ENCODE assay signal across 8 cellular contexts in genomic region chr1:2414297-2414958, GRCh38. TPM values are rescaled to one million over a fixed set of nuclear protein-coding genes. Genes with fewer than 3 reads are reported as not detected.
DNase-seq lines count a peak whose midpoint lies in the region; ATAC-seq and TF ChIP-seq lines count a peak whose summit lies in the region.

No MANE protein-coding gene starts in this region.

- peak; percentile 92 for TF ChIP-seq CTCF in lower lobe of right lung (IDR thresholded peaks at IDR 0.05)

- DNase-seq in AG20443 (ENCODE audit: low spot score) (peak; percentile 89), H7 (peak; percentile 98), NCI-H748 (lab: John Stamatoyannopoulos, UW; ENCODE audit: unreplicated experiment) (peak; percentile 53), lower lobe of right lung (peak; percentile 83)
- peak; percentile 84 to 88 for DNase-seq in activated CD4-positive, alpha-beta T cell treated with anti-CD3 and anti-CD28 coated beads, Interleukin-2, amount 50 U/mL, for 48 hours
- peak; percentile 68 for DNase-seq in stimulated activated CD8-positive, alpha-beta memory T cell treated with anti-CD3 and anti-CD28 coated beads, Interleukin-12 subunit alpha, Interleukin-12 subunit beta, amount 100 ng/mL, for 1 hour (ENCODE audit: low read depth)

- H3K9ac ChIP-seq in duodenal mucosa (ENCODE audit: low read depth in 1 of 2, low read length in 2 of 2) = peak overlapping the region; percentile 69 to 81

- peaks cover 1% of the 10 kb centered on the region; the same call in 1 of the 2 replicates for H3K36me3 ChIP-seq in H7 (replicated peaks; ENCODE audit: control insufficient read depth, insufficient read depth, low read length)
- H3K36me3 ChIP-seq in duodenal mucosa (ENCODE audit: control insufficient read depth in 1 of 2, insufficient read depth in 2 of 2, low read length in 2 of 2) = no peaks in the 10 kb centered on the region
- no peaks in the 10 kb centered on the region for H3K36me3 ChIP-seq in lower lobe of right lung

- intact Hi-C loops in lower lobe of right lung (cut with DNase I) = no loop called here

- H3K4me1 ChIP-seq in duodenal mucosa (ENCODE audit: control insufficient read depth in 1 of 2, insufficient read depth in 2 of 2, low read length in 2 of 2) = peaks cover 27 to 36% of the 10 kb centered on the region in 2 donors
- peaks cover 32% of the 10 kb centered on the region for H3K4me1 ChIP-seq in lower lobe of right lung

- H3K4me3 ChIP-seq in H7 (ENCODE audit: insufficient read depth, low read depth, low read length) = peak overlapping the region; percentile 96
- H3K4me3 ChIP-seq in duodenal mucosa (ENCODE audit: low read depth in 1 of 2, low read length in 2 of 2) = peak overlapping the region; percentile 78 to 83
- no peak overlapping the region for H3K4me3 ChIP-seq in lower lobe of right lung

- H3K27ac ChIP-seq in duodenal mucosa (ENCODE audit: low read depth, low read length) (no peak overlapping the region), lower lobe of right lung (peak overlapping the region; percentile 18)

- peak; percentile 32 to 47 for ATAC-seq in lower lobe of right lung
- no peak for ATAC-seq in HG03135 (IDR thresholded peaks at IDR 0.05; ENCODE audit: unreplicated experiment)

- H3K27me3 ChIP-seq in H7 (ENCODE audit: control insufficient read depth, insufficient read depth, low read length) (no peaks in the 10 kb centered on the region; the same call in 1 of the 2 replicates), duodenal mucosa (ENCODE audit: control insufficient read depth in 1 of 2, insufficient read depth in 2 of 2, low read length in 2 of 2) (peaks cover 0 to 22% of the 10 kb centered on the region in 2 donors), lower lobe of right lung (ENCODE audit: low read depth) (peaks cover 43% of the 10 kb centered on the region)

- no peaks in the 10 kb centered on the region for H3K9me3 ChIP-seq in duodenal mucosa (ENCODE audit: control insufficient read depth in 1 of 2, low read length in 2 of 2)
- no peaks in the 10 kb centered on the region for H3K9me3 ChIP-seq in lower lobe of right lung

RNA-seq across cellular contexts. Expression of gene PEX10, which starts 2.1 kb away (rescaled TPM):
- total RNA-seq in H7 (2014; rRNA removed; shearing (Covaris generic)) = 75.9 and 89.6 TPM in 2 replicates
- total RNA-seq in lower lobe of right lung = 12.4 TPM

RNA-seq across cellular contexts. Expression of gene RER1, which starts 22.8 kb away (rescaled TPM):
- total RNA-seq in H7 (2014; rRNA removed; shearing (Covaris generic)) = 95.4 and 133 TPM in 2 replicates
- total RNA-seq in lower lobe of right lung = 133 TPM

RNA-seq across cellular contexts. Expression of gene MORN1, which starts 23.1 kb away (rescaled TPM):
- 12.7 and 14.3 TPM in 2 replicates for total RNA-seq in H7 (2014; rRNA removed; shearing (Covaris generic))
- 13.4 TPM for total RNA-seq in lower lobe of right lung
